ENCODE assay signal across 1 cellular context in the genomic region with DNA sequence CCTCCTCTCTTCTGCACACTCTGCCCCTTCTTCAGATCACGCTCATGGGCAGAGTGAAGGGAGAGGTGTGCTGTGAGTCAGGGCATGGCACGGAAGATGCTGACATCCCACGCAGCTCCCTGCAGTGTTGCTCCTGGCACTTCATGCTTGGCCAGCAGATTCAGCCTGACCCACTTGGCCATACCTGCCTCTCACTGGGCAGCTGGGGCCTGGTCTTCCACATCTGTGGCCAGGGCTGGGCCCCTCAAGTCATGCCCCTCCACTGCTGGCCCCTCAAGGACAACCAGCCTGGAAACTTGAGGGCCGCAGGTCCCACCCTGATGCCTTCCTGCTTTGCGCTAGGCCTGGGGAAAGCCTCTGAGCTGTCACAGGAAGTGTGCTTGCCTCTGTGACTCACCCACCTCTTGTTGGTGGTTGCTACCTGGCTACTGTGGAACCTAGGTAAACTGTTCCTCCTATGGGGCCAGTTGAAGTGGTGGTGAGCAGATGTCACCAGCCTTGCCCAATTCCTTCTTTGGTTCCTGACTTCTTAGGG.
TF ChIP-seq lines count a peak whose summit lies in the region.

No MANE protein-coding gene starts in this region.

TF ChIP-seq in HCT116, 20 proteins besides CTCF, POLR2A, EP300 and RAD21 (continued from another document):
- peak; percentile 60; the same call in 1 of the 2 replicates for TF ChIP-seq FOSL1 (IDR thresholded peaks at IDR 0.05; ENCODE audit: low read depth)
